In the genomic region with DNA sequence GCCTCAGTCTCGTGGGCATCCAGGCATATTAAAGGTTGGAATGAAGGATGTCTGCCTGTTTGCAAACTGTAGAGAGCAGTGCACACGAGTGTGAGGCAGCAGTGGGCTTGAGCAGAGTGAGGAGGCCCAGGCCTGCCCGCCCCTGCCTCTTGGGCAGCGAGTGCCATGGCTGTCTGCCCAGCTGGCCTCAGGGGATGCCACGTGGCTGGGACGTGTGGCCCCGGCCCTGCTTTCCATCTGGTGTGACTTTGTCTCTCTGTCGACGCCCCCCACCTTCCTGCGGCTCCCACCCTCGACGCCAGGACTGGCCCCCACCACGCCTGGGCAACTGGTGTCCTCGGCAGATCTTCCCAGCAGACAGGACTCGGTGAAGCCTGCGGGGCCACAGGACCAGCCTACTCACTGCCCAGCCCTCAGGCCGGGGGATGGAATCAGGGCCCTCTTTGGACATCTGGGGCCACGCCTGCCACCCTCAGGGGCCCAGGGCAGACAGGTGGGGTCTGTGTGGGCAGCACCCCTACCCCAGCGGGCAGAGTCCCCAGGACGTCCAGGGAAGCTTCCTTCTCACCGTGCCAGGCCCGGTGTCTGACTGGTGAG, we compare ENCODE assay signal across 34 cellular contexts. TPM values are rescaled to one million over a fixed set of nuclear protein-coding genes. Genes with fewer than 3 reads are reported as not detected.
"Had no signal": no experiment of that assay in that cellular context is flagged by ENCODE, and none has a peak within 500 bp of the region (broad histone marks: within the 10 kb centered on the region; RNA-seq: fewer than 3 reads in every experiment).

No MANE protein-coding gene starts in this region.

- H3K27ac ChIP-seq: esophagus muscularis mucosa, foreskin keratinocyte, heart right ventricle, left lung, neutrophil, ovary, prostate gland, suprapubic skin, tibial artery, WERI-Rb-1 had no signal

- H3K4me2 ChIP-seq: smooth muscle cell had no signal

- H3K9me3 Mint-ChIP-seq: activated naive CD4-positive, alpha-beta T cell treated with anti-CD3 and anti-CD28 coated beads, Interleukin-2, amount 10 ng/mL, durations not matched to agents 7 days and 5 days; activated naive CD8-positive, alpha-beta T cell treated with anti-CD3 and anti-CD28 coated beads, Interleukin-2, amount 10 ng/mL, durations not matched to agents 7 days and 5 days; activated T-helper 1 cell treated with anti-CD3 and anti-CD28 coated beads, Interleukin-12 subunit alpha, Interleukin-12 subunit beta, Interleukin-2, Interleukin-4 antibody, amounts not matched to agents 30 ng/mL and 10 ng/mL and 1 ng/mL, durations not matched to agents 14 hours and 24 hours and 36 hours; dendritic cell treated with granulocyte-macrophage colony-stimulating factor and Interleukin-4, amounts not matched to agents 40 ng/mL and 50 ng/mL, for 4 days; nephron; T-helper 1 cell treated with Interleukin-12 subunit alpha and Interleukin-12 subunit beta and Interleukin-4 antibody, amounts not matched to agents 30 μg/mL and 1 μg/mL, for 36 hours had no signal

- H3K27ac Mint-ChIP-seq: activated naive CD4-positive, alpha-beta T cell treated with anti-CD3 and anti-CD28 coated beads, Interleukin-2, amount 10 ng/mL, durations not matched to agents 7 days and 5 days; activated naive CD8-positive, alpha-beta T cell treated with anti-CD3 and anti-CD28 coated beads, Interleukin-2, amount 10 ng/mL, durations not matched to agents 7 days and 5 days; activated T-helper 1 cell treated with anti-CD3 and anti-CD28 coated beads, Interleukin-12 subunit alpha, Interleukin-12 subunit beta, Interleukin-2, Interleukin-4 antibody, amounts not matched to agents 30 ng/mL and 10 ng/mL and 1 ng/mL, durations not matched to agents 14 hours and 24 hours and 36 hours; dendritic cell treated with granulocyte-macrophage colony-stimulating factor and Interleukin-4, amounts not matched to agents 40 ng/mL and 50 ng/mL, for 4 days; nephron; T-helper 1 cell treated with Interleukin-12 subunit alpha and Interleukin-12 subunit beta and Interleukin-4 antibody, amounts not matched to agents 30 μg/mL and 1 μg/mL, for 36 hours had no signal

- ATAC-seq: activated CD4-positive, CD25-positive, alpha-beta regulatory T cell treated with anti-CD3 and anti-CD28 coated beads, Interleukin-2, amount 50 U/mL, for 24 hours; foreskin keratinocyte; heart right ventricle; left lung had no signal

- H3K4me3 Mint-ChIP-seq: activated naive CD4-positive, alpha-beta T cell treated with anti-CD3 and anti-CD28 coated beads, Interleukin-2, amount 10 ng/mL, durations not matched to agents 7 days and 5 days; activated naive CD8-positive, alpha-beta T cell treated with anti-CD3 and anti-CD28 coated beads, Interleukin-2, amount 10 ng/mL, durations not matched to agents 7 days and 5 days; activated T-helper 1 cell treated with anti-CD3 and anti-CD28 coated beads, Interleukin-12 subunit alpha, Interleukin-12 subunit beta, Interleukin-2, Interleukin-4 antibody, amounts not matched to agents 30 ng/mL and 10 ng/mL and 1 ng/mL, durations not matched to agents 14 hours and 24 hours and 36 hours; dendritic cell treated with granulocyte-macrophage colony-stimulating factor and Interleukin-4, amounts not matched to agents 40 ng/mL and 50 ng/mL, for 4 days; nephron; T-helper 1 cell treated with Interleukin-12 subunit alpha and Interleukin-12 subunit beta and Interleukin-4 antibody, amounts not matched to agents 30 μg/mL and 1 μg/mL, for 36 hours had no signal

- H3K4me1 Mint-ChIP-seq: activated naive CD8-positive, alpha-beta T cell treated with anti-CD3 and anti-CD28 coated beads, Interleukin-2, amount 10 ng/mL, durations not matched to agents 7 days and 5 days had no signal

- DNase-seq: activated CD4-positive, alpha-beta T cell treated with anti-CD3 and anti-CD28 coated beads for 48 hours; activated CD4-positive, alpha-beta T cell treated with anti-CD3 and anti-CD28 coated beads, Interleukin-2, amount 50 U/mL, for 48 hours; activated CD8-positive, alpha-beta memory T cell treated with anti-CD3 and anti-CD28 coated beads, Interleukin-2, amount 50 U/mL, for 4 hours; activated effector memory CD4-positive, alpha-beta T cell treated with anti-CD3 and anti-CD28 coated beads, Interleukin-2, amount 50 U/mL, for 16 hours; activated naive CD4-positive, alpha-beta T cell treated with anti-CD3 and anti-CD28 coated beads, Interleukin-2, amount 10 ng/mL, durations not matched to agents 7 days and 5 days; activated T-cell treated with anti-CD3 and anti-CD28 coated beads, Interleukin-2, amount 50 U/mL, for 1 hour; foreskin keratinocyte; kidney glomerular epithelial cell; ovary; retina; stimulated activated CD4-positive, alpha-beta T cell treated with anti-CD3 and anti-CD28 coated beads, Interleukin-15, amount 100 ng/mL, for 24 hours; stimulated activated CD4-positive, alpha-beta T cell treated with anti-CD3 and anti-CD28 coated beads, Interleukin-2, amount 100 ng/mL, for 24 hours; stimulated activated naive CD4-positive, alpha-beta T cell; SW 1271; T-helper 9 cell; tibial artery; WERI-Rb-1 had no signal

- H3K4me3 ChIP-seq: esophagus muscularis mucosa, heart right ventricle, left lung, ovary, prostate gland, smooth muscle cell, suprapubic skin, tibial artery had no signal

- H3K9me3 ChIP-seq: esophagus muscularis mucosa, heart right ventricle, left lung, neutrophil, ovary, prostate gland, suprapubic skin, tibial artery had no signal

- H3K27me3 ChIP-seq: ovary had no signal

- H3K4me1 ChIP-seq: foreskin keratinocyte, prostate gland had no signal

- H3K36me3 Mint-ChIP-seq: activated naive CD4-positive, alpha-beta T cell treated with anti-CD3 and anti-CD28 coated beads, Interleukin-2, amount 10 ng/mL, durations not matched to agents 7 days and 5 days; activated naive CD8-positive, alpha-beta T cell treated with anti-CD3 and anti-CD28 coated beads, Interleukin-2, amount 10 ng/mL, durations not matched to agents 7 days and 5 days had no signal

- H3K36me3 ChIP-seq: esophagus muscularis mucosa, heart right ventricle, left lung, neutrophil, ovary, prostate gland, suprapubic skin, tibial artery, WERI-Rb-1 had no signal

RNA-seq across cellular contexts. Expression of gene UNCX, which starts 55.1 kb away (rescaled TPM):
- total RNA-seq: activated CD8-positive, alpha-beta memory T cell treated with anti-CD3 and anti-CD28 coated beads for 36 hours; activated naive CD8-positive, alpha-beta T cell treated with anti-CD3 and anti-CD28 coated beads, Interleukin-2, amount 10 ng/mL, durations not matched to agents 7 days and 5 days; activated T-helper 1 cell treated with anti-CD3 and anti-CD28 coated beads, Interleukin-12 subunit alpha, Interleukin-12 subunit beta, Interleukin-2, Interleukin-4 antibody, amounts not matched to agents 30 ng/mL and 10 ng/mL and 1 ng/mL, durations not matched to agents 14 hours and 24 hours and 36 hours; esophagus muscularis mucosa; foreskin keratinocyte; glomerular endothelial cell; heart right ventricle; left lung; lung microvascular endothelial cell; ovary; prostate gland; smooth muscle cell; suprapubic skin; ureter had no signal
- polyA plus RNA-seq: foreskin keratinocyte, heart right ventricle, ovary, smooth muscle cell had no signal
